Comparison of ENCODE assay signal across 24 cellular contexts in genomic region chr16:16162591-16162990, GRCh38.
DNase-seq lines count a peak whose midpoint lies in the region; ATAC-seq, FAIRE-seq and TF ChIP-seq lines count a peak whose summit lies in the region.
"Had no signal": no experiment of that assay in that cellular context is flagged by ENCODE, and none has a peak within 500 bp of the region (broad histone marks: within the 10 kb centered on the region; RNA-seq: fewer than 3 reads in every experiment).

No MANE protein-coding gene starts in this region.

- 95% methylated on average over 3 of the region's 3 CpGs for WGBS in HepG2 (ENCODE audit: low lambda C conversion rate)
- 91% methylated on average over 3 of the region's 3 CpGs for WGBS in right lobe of liver (ENCODE audit: insufficient coverage, low coverage, low lambda C conversion rate, missing lambda C conversion rate)

- H3K27me3 Mint-ChIP-seq in activated T-helper 17 cell treated with anti-CD3 and anti-CD28 coated beads, Interleukin-2, amount 50 U/mL, for 72 hours, result peaks cover 12% of the 10 kb centered on the region

- H3K27ac Mint-ChIP-seq in activated T-helper 17 cell treated with anti-CD3 and anti-CD28 coated beads, Interleukin-2, amount 50 U/mL, for 72 hours, result no peak overlapping the region
- H3K27ac Mint-ChIP-seq: CD8-positive, alpha-beta T cell; HFFc6 had no signal

- H3K4me3 Mint-ChIP-seq in activated T-helper 17 cell treated with anti-CD3 and anti-CD28 coated beads, Interleukin-2, amount 50 U/mL, for 72 hours, result no peak overlapping the region
- H3K4me3 Mint-ChIP-seq: CD8-positive, alpha-beta T cell; HFFc6 had no signal

- POLR2A ChIA-PET in HepG2 (lab: Yijun Ruan, JAX) (no interaction called here), OCI-LY7 (lab: Charles Lee) (no interaction called here)

- intact Hi-C loops in HepG2 (cut with micrococcal nuclease; ENCODE audit: unreplicated experiment) (no loop called here), right lobe of liver (cut with DNase I) (no loop called here), OCI-LY7 (cut with micrococcal nuclease; ENCODE audit: unreplicated experiment) (no loop called here)

- no peak overlapping the region for H3K4me3 ChIP-seq in HepG2 (replicated peaks in 1 of 3; ENCODE audit: insufficient read depth in 1 of 3, low read depth in 2 of 3, low read length in 3 of 3)
- H3K4me3 ChIP-seq in right lobe of liver, result no peak overlapping the region
- H3K4me3 ChIP-seq in OCI-LY7 (ENCODE audit: low read depth, low read length, poor library complexity, severe bottlenecking), result no peak overlapping the region
- no peak overlapping the region for H3K4me3 ChIP-seq in right atrium auricular region
- H3K4me3 ChIP-seq in Karpas-422 (ENCODE audit: low read length), result no peak overlapping the region

- no peak overlapping the region for H3K4me2 ChIP-seq in HepG2 (ENCODE audit: low read depth, low read length)
- H3K4me2 ChIP-seq in OCI-LY7 (ENCODE audit: low read length), result no peak overlapping the region
- no peak overlapping the region for H3K4me2 ChIP-seq in Karpas-422 (ENCODE audit: low read depth, low read length, poor library complexity, severe bottlenecking)

- H3K9me3 Mint-ChIP-seq in activated T-helper 17 cell treated with anti-CD3 and anti-CD28 coated beads, Interleukin-2, amount 50 U/mL, for 72 hours, result peaks cover 17% of the 10 kb centered on the region
- H3K9me3 Mint-ChIP-seq: HFFc6 had no signal

- H3K4me1 ChIP-seq in HepG2 (ENCODE audit: insufficient read depth, low read length), result no peaks in the 10 kb centered on the region
- no peaks in the 10 kb centered on the region for H3K4me1 ChIP-seq in right lobe of liver
- H3K4me1 ChIP-seq in OCI-LY7 (ENCODE audit: insufficient read depth, low read length, poor library complexity, severe bottlenecking), result no peaks in the 10 kb centered on the region
- no peaks in the 10 kb centered on the region for H3K4me1 ChIP-seq in right atrium auricular region
- H3K4me1 ChIP-seq in Karpas-422 (ENCODE audit: low read length), result no peaks in the 10 kb centered on the region
- H3K4me1 ChIP-seq: BE2C had no signal

- H3K9me3 ChIP-seq in HepG2 (ENCODE audit: low read length) (peaks cover 14% of the 10 kb centered on the region; the same call in 1 of the 2 replicates), right lobe of liver (no peaks in the 10 kb centered on the region), OCI-LY7 (ENCODE audit: low read length) (no peaks in the 10 kb centered on the region), right atrium auricular region (peaks cover 4 to 20% of the 10 kb centered on the region in 2 donors), Karpas-422 (ENCODE audit: low read length) (no peaks in the 10 kb centered on the region)

- TF ChIP-seq CTCF in HepG2 (CRISPR knock-in tag; IDR thresholded peaks at IDR 0.05) (no peak), right lobe of liver (IDR thresholded peaks at IDR 0.05) (no peak), OCI-LY7 (conservative IDR thresholded peaks at IDR 0.05; ENCODE audit: low read length) (no peak), right atrium auricular region (IDR thresholded peaks at IDR 0.05) (no peak)

- no peak for TF ChIP-seq EP300 in HepG2 (IDR thresholded peaks at IDR 0.05; ENCODE audit: low read depth in 2 of 2, low read length in 2 of 2)
- TF ChIP-seq EP300 in HepG2 (CRISPR knock-in tag; IDR thresholded peaks at IDR 0.05; ENCODE audit: borderline replicate concordance), result no peak

- DNase-seq in NCI-H748 (lab: John Stamatoyannopoulos, UW; ENCODE audit: unreplicated experiment) (peak; percentile 17), NCI-H748 treated with DMSO at 0.1 percent for 48 hours (lab: John Stamatoyannopoulos, UW) (no peak), HepG2 (ENCODE audit: low spot score) (no peak), right lobe of liver (no peak), OCI-LY7 (ENCODE audit: low spot score) (peak; percentile 17), right atrium auricular region (ENCODE audit: low spot score) (no peak), Karpas-422 (no peak)
- DNase-seq: BE2C; CD8-positive, alpha-beta T cell; GDM1; HFFc6; NCI-H1048; NCI-H1436; NCI-H1930; NCI-H2171; NCI-H446; NCI-H774; PC-3; RPMI8226; SHP77 treated with DMSO at 0.1 percent for 48 hours had no signal

- H2AFZ ChIP-seq in HepG2 (ENCODE audit: low read length) (no peak overlapping the region), OCI-LY7 (ENCODE audit: low read length) (no peak overlapping the region), Karpas-422 (ENCODE audit: low read length) (no peak overlapping the region)

- H3K27me3 ChIP-seq in HepG2 (ENCODE audit: control insufficient read depth in 1 of 2, insufficient read depth in 2 of 2, low read length in 2 of 2), result no peaks in the 10 kb centered on the region
- H3K27me3 ChIP-seq in right lobe of liver, result no peaks in the 10 kb centered on the region
- no peaks in the 10 kb centered on the region for H3K27me3 ChIP-seq in right atrium auricular region
- H3K27me3 ChIP-seq in Karpas-422 (ENCODE audit: low read length), result no peaks in the 10 kb centered on the region
- H3K27me3 ChIP-seq: BE2C had no signal

- FAIRE-seq in HepG2 (lab: Jason Lieb, UNC), result no peak
- FAIRE-seq: A204.1, H54 had no signal

- H3K4me1 Mint-ChIP-seq in activated T-helper 17 cell treated with anti-CD3 and anti-CD28 coated beads, Interleukin-2, amount 50 U/mL, for 72 hours, result no peaks in the 10 kb centered on the region

- H3K9me2 ChIP-seq in OCI-LY7 (ENCODE audit: insufficient read depth, low read length) (no peaks in the 10 kb centered on the region), Karpas-422 (replicated peaks; ENCODE audit: insufficient read depth, low read length) (no peaks in the 10 kb centered on the region)

- TF ChIP-seq RAD21 in HepG2 (CRISPR knock-in tag; IDR thresholded peaks at IDR 0.05), result no peak

- H3K9ac ChIP-seq in HepG2 (ENCODE audit: insufficient read depth, low read depth, low read length), result no peak overlapping the region
- H3K9ac ChIP-seq in Karpas-422 (ENCODE audit: low read length), result no peak overlapping the region

- no TSS peak for BruUV-seq in HepG2 (replicated peaks; lab: Mats Ljungman, UMichigan)
- BruUV-seq in OCI-LY7 (replicated peaks; lab: Mats Ljungman, UMichigan), result no TSS peak

- in situ Hi-C loops in HepG2 (cut with HindIII; ENCODE audit: extremely low pct_ligation_motif_present, low pct_unique_long_range_greater_than_20kb), result no loop called here

- H4K20me1 ChIP-seq in HepG2 (ENCODE audit: insufficient read depth, low read length), result no peaks in the 10 kb centered on the region
- H4K20me1 ChIP-seq in OCI-LY7 (ENCODE audit: insufficient read depth, low read length), result no peaks in the 10 kb centered on the region
- H4K20me1 ChIP-seq in Karpas-422 (ENCODE audit: insufficient read depth, low read depth, low read length), result no peaks in the 10 kb centered on the region

- ATAC-seq in HepG2 (no peak), right lobe of liver (no peak)
- no peak for ATAC-seq in activated T-helper 17 cell treated with anti-CD3 and anti-CD28 coated beads, Interleukin-2, amount 50 U/mL, for 72 hours (replicated peaks)
- ATAC-seq: CD8-positive, alpha-beta T cell; PC-3; SK-N-SH treated with all-trans-retinoic acid at 6 μM for 48 hours had no signal

- no peaks in the 10 kb centered on the region for H3K36me3 Mint-ChIP-seq in activated T-helper 17 cell treated with anti-CD3 and anti-CD28 coated beads, Interleukin-2, amount 50 U/mL, for 72 hours (ENCODE audit: low read depth)

- peaks cover 73 to 97% of the 10 kb centered on the region in 2 experiments for H3K36me3 ChIP-seq in HepG2 (replicated peaks in 1 of 2; ENCODE audit: control insufficient read depth in 1 of 2, insufficient read depth in 2 of 2, low read length in 2 of 2)
- H3K36me3 ChIP-seq in right lobe of liver, result peaks cover 0 to 85% (median 36%) of the 10 kb centered on the region in 4 donors
- no peaks in the 10 kb centered on the region for H3K36me3 ChIP-seq in OCI-LY7 (ENCODE audit: insufficient read depth, low read length)
- no peaks in the 10 kb centered on the region for H3K36me3 ChIP-seq in right atrium auricular region
- no peaks in the 10 kb centered on the region for H3K36me3 ChIP-seq in Karpas-422 (ENCODE audit: insufficient read depth, low read length)
- H3K36me3 ChIP-seq: BE2C had no signal

- TF ChIP-seq POLR2A in HepG2 (IDR thresholded peaks at IDR 0.05; ENCODE audit: insufficient read depth in 1 of 2, low read depth in 2 of 2, low read length in 2 of 2), result no peak
- no peak for TF ChIP-seq POLR2A in right lobe of liver (IDR thresholded peaks at IDR 0.05)

- CTCF ChIA-PET in HepG2 (lab: Yijun Ruan, JAX; ENCODE audit: low intra/inter-chr PET ratio, low total read pairs) (no interaction called here), OCI-LY7 (lab: Charles Lee; ENCODE audit: unreplicated experiment) (no interaction called here)

- H3K79me2 ChIP-seq in HepG2 (ENCODE audit: insufficient read depth, low read length) (no peaks in the 10 kb centered on the region), OCI-LY7 (ENCODE audit: insufficient read depth, low read depth, low read length) (no peaks in the 10 kb centered on the region), Karpas-422 (ENCODE audit: low read length) (no peaks in the 10 kb centered on the region)

- H3K27ac ChIP-seq in HepG2 (ENCODE audit: extremely low read length, insufficient read depth, low read length) (no peak overlapping the region), right lobe of liver (no peak overlapping the region), OCI-LY7 (ENCODE audit: low read depth, low read length, poor library complexity, severe bottlenecking) (no peak overlapping the region), right atrium auricular region (no peak overlapping the region), Karpas-422 (ENCODE audit: low read length) (no peak overlapping the region)

TF ChIP-seq in HepG2, 621 proteins besides CTCF, POLR2A, EP300 and RAD21 (continues in another document):
- TF ChIP-seq ZNF317 (CRISPR knock-in tag; IDR thresholded peaks at IDR 0.05) (no peak), ETS1 (CRISPR knock-in tag; IDR thresholded peaks at IDR 0.05) (no peak), MYPOP (CRISPR knock-in tag; IDR thresholded peaks at IDR 0.05) (no peak), RBM22 (optimal IDR thresholded peaks at IDR 0.05; ENCODE audit: low read length) (peak; percentile 14)

Comparison
In these comparisons a context has a peak if more than half of its experiments do, and no peak if none do; other contexts are left out.
1. DNase-seq: peak in NCI-H748 (single experiment) and OCI-LY7 (single experiment); none in NCI-H748 treated with DMSO at 0.1 percent for 48 hours (single experiment), HepG2 (single experiment), right lobe of liver (0 of 3), right atrium auricular region (single experiment) and Karpas-422 (single experiment).